In the genomic region with DNA sequence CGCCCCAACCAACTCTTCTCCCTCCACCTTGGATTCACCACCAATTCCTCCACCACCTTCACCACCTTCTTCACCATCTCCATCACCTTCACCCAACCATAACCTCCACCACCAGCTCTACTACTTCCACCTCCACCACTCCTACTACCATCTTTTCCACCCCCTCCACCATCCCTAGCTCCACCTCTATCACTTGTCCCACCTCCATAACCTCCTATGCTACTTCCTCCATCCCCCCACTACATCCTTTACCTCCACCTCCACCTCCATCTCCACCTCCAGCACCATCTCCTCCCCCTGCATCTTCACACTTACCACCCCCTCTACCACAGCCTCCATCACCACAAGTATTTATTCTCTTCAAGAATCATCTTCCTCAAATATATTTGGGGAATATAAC, we compare ENCODE assay signal across 1 cellular context.
TF ChIP-seq lines count a peak whose summit lies in the region.

No MANE protein-coding gene starts in this region.

TF ChIP-seq in HepG2, 621 proteins besides CTCF, POLR2A, EP300 and RAD21 (continued from another document):
- TF ChIP-seq, protein P1, sequence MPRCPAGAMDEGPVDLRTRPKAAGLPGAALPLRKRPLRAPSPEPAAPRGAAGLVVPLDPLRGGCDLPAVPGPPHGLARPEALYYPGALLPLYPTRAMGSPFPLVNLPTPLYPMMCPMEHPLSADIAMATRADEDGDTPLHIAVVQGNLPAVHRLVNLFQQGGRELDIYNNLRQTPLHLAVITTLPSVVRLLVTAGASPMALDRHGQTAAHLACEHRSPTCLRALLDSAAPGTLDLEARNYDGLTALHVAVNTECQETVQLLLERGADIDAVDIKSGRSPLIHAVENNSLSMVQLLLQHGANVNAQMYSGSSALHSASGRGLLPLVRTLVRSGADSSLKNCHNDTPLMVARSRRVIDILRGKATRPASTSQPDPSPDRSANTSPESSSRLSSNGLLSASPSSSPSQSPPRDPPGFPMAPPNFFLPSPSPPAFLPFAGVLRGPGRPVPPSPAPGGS (CRISPR knock-in tag; IDR thresholded peaks at IDR 0.05): no peak
- TF ChIP-seq, protein P2, sequence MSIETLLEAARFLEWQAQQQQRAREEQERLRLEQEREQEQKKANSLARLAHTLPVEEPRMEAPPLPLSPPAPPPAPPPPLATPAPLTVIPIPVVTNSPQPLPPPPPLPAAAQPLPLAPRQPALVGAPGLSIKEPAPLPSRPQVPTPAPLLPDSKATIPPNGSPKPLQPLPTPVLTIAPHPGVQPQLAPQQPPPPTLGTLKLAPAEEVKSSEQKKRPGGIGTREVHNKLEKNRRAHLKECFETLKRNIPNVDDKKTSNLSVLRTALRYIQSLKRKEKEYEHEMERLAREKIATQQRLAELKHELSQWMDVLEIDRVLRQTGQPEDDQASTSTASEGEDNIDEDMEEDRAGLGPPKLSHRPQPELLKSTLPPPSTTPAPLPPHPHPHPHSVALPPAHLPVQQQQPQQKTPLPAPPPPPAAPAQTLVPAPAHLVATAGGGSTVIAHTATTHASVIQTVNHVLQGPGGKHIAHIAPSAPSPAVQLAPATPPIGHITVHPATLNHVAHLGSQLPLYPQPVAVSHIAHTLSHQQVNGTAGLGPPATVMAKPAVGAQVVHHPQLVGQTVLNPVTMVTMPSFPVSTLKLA (IDR thresholded peaks at IDR 0.05): 0 out of 2 replicates have a peak, but pooled peaks have one; percentile 12
- TF ChIP-seq ZNF567 (CRISPR knock-in tag; IDR thresholded peaks at IDR 0.05; ENCODE audit: borderline replicate concordance) (no peak), ZNF644 (CRISPR knock-in tag; IDR thresholded peaks at IDR 0.05; ENCODE audit: low read depth) (no peak), ZNF782 (CRISPR knock-in tag; IDR thresholded peaks at IDR 0.05; ENCODE audit: borderline replicate concordance) (no peak), ZNF790 (CRISPR knock-in tag; IDR thresholded peaks at IDR 0.05; ENCODE audit: borderline replicate concordance) (no peak), NONO (IDR thresholded peaks at IDR 0.05) (peak; percentile 49; the same call in 1 of the 2 replicates), NONO (CRISPR knock-in tag; conservative IDR thresholded peaks at IDR 0.05) (no peak), ZNF207 (IDR thresholded peaks at IDR 0.05; ENCODE audit: borderline replicate concordance) (no peak), CBFB (CRISPR knock-in tag; IDR thresholded peaks at IDR 0.05) (no peak), ZNF296 (CRISPR knock-in tag; conservative IDR thresholded peaks at IDR 0.05) (no peak), NPAS2 (CRISPR knock-in tag; IDR thresholded peaks at IDR 0.05; ENCODE audit: borderline replicate concordance) (no peak), RAD51 (IDR thresholded peaks at IDR 0.05; ENCODE audit: borderline replicate concordance) (peak; percentile 21; the same call in 1 of the 2 replicates), PLRG1 (conservative IDR thresholded peaks at IDR 0.05) (0 out of 2 replicates have a peak, but pooled peaks have one; percentile 4), SRSF4 (IDR thresholded peaks at IDR 0.05; ENCODE audit: low read depth, low read length, poor library complexity, severe bottlenecking) (no peak), FOXK2 (IDR thresholded peaks at IDR 0.05) (peak; percentile 46; the same call in 1 of the 2 replicates), LCORL (IDR thresholded peaks at IDR 0.05) (peak; percentile 27; the same call in 1 of the 2 replicates), LCORL (CRISPR knock-in tag; IDR thresholded peaks at IDR 0.05) (no peak), ZNF335 (CRISPR knock-in tag; IDR thresholded peaks at IDR 0.05) (no peak), ZFP36 (IDR thresholded peaks at IDR 0.05; ENCODE audit: borderline replicate concordance, low read depth, low read length, partially characterized antibody) (no peak), SOX6 (IDR thresholded peaks at IDR 0.05) (peak; percentile 56; the same call in 1 of the 2 replicates), SOX6 (CRISPR knock-in tag; IDR thresholded peaks at IDR 0.05) (no peak), RBM39 (IDR thresholded peaks at IDR 0.05; ENCODE audit: low read depth, low read length, poor library complexity, severe bottlenecking) (no peak), ZNF343 (CRISPR knock-in tag; IDR thresholded peaks at IDR 0.05) (no peak), NBN (conservative IDR thresholded peaks at IDR 0.05) (peak; percentile 75; the same call in 1 of the 2 replicates), ZFY (CRISPR knock-in tag; IDR thresholded peaks at IDR 0.05) (no peak), KMT2B (CRISPR knock-in tag; IDR thresholded peaks at IDR 0.05) (no peak), RFX5 (IDR thresholded peaks at IDR 0.05; ENCODE audit: low read depth, low read length) (no peak), IKZF1 (IDR thresholded peaks at IDR 0.05) (peak; percentile 93; the same call in 1 of the 2 replicates), JUNB (CRISPR knock-in tag; IDR thresholded peaks at IDR 0.05; ENCODE audit: borderline replicate concordance) (0 out of 2 replicates have a peak, but pooled peaks have one; percentile 14)
- TF ChIP-seq, protein P3, sequence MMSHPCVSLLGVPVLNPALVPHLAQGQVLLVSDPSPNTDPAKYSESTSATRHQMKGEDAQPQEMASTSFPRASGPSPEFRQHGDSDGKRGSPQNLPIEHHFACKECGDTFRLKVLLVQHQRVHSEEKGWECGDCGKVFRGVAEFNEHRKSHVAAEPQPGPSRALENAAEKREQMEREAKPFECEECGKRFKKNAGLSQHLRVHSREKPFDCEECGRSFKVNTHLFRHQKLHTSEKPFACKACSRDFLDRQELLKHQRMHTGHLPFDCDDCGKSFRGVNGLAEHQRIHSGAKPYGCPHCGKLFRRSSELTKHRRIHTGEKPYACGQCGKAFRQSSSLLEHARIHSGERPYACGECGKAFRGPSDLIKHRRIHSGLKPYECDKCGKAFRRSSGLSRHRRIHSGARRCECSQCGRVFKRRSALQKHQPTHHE (CRISPR knock-in tag; IDR thresholded peaks at IDR 0.05; ENCODE audit: borderline replicate concordance): no peak
- TF ChIP-seq, protein P4, sequence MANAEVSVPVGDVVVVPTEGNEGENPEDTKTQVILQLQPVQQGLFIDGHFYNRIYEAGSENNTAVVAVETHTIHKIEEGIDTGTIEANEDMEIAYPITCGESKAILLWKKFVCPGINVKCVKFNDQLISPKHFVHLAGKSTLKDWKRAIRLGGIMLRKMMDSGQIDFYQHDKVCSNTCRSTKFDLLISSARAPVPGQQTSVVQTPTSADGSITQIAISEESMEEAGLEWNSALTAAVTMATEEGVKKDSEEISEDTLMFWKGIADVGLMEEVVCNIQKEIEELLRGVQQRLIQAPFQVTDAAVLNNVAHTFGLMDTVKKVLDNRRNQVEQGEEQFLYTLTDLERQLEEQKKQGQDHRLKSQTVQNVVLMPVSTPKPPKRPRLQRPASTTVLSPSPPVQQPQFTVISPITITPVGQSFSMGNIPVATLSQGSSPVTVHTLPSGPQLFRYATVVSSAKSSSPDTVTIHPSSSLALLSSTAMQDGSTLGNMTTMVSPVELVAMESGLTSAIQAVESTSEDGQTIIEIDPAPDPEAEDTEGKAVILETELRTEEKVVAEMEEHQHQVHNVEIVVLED (CRISPR knock-in tag; IDR thresholded peaks at IDR 0.05; ENCODE audit: borderline replicate concordance): no peak
- TF ChIP-seq, protein P5, sequence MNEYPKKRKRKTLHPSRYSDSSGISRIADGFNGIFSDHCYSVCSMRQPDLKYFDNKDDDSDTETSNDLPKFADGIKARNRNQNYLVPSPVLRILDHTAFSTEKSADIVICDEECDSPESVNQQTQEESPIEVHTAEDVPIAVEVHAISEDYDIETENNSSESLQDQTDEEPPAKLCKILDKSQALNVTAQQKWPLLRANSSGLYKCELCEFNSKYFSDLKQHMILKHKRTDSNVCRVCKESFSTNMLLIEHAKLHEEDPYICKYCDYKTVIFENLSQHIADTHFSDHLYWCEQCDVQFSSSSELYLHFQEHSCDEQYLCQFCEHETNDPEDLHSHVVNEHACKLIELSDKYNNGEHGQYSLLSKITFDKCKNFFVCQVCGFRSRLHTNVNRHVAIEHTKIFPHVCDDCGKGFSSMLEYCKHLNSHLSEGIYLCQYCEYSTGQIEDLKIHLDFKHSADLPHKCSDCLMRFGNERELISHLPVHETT (CRISPR knock-in tag; conservative IDR thresholded peaks at IDR 0.05): no peak
- TF ChIP-seq, protein P6, sequence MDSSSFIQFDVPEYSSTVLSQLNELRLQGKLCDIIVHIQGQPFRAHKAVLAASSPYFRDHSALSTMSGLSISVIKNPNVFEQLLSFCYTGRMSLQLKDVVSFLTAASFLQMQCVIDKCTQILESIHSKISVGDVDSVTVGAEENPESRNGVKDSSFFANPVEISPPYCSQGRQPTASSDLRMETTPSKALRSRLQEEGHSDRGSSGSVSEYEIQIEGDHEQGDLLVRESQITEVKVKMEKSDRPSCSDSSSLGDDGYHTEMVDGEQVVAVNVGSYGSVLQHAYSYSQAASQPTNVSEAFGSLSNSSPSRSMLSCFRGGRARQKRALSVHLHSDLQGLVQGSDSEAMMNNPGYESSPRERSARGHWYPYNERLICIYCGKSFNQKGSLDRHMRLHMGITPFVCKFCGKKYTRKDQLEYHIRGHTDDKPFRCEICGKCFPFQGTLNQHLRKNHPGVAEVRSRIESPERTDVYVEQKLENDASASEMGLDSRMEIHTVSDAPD (CRISPR knock-in tag; IDR thresholded peaks at IDR 0.05): no peak
